Comparison of ENCODE assay signal across 20 cellular contexts in genomic region chr9:136055715-136056545, GRCh38. TPM values are rescaled to one million over a fixed set of nuclear protein-coding genes. Genes with fewer than 3 reads are reported as not detected.
DNase-seq lines count a peak whose midpoint lies in the region; ATAC-seq and TF ChIP-seq lines count a peak whose summit lies in the region.
"Had no signal": no experiment of that assay in that cellular context is flagged by ENCODE, and none has a peak within 500 bp of the region (broad histone marks: within the 10 kb centered on the region; RNA-seq: fewer than 3 reads in every experiment).

No MANE protein-coding gene starts in this region.

- no peak overlapping the region for H3K14ac ChIP-seq in mesenchymal stem cell (ENCODE audit: low read length in 2 of 2)

- H3K79me1 ChIP-seq in mesenchymal stem cell (replicated peaks; ENCODE audit: low read length, poor library complexity, severe bottlenecking): peaks cover 48% of the 10 kb centered on the region

- no peaks in the 10 kb centered on the region for H3K79me2 ChIP-seq in MM.1S (ENCODE audit: low read length)

- H2BK15ac ChIP-seq in mesenchymal stem cell (ENCODE audit: low read depth, poor library complexity, severe bottlenecking): no peak overlapping the region

- peak overlapping the region; percentile 9 for H2BK120ac ChIP-seq in mesenchymal stem cell (ENCODE audit: low read depth, low read length)

- H3F3A ChIP-seq in MM.1S (ENCODE audit: insufficient read depth, low read length): no peaks in the 10 kb centered on the region

- peak overlapping the region; percentile 82; the same call in 1 of the 2 replicates for H3K27ac Mint-ChIP-seq in WTC11
- H3K27ac Mint-ChIP-seq: activated CD4-positive, alpha-beta T cell treated with anti-CD3 and anti-CD28 coated beads, Interleukin-2, amount 10 ng/mL, durations not matched to agents 24 days and 14 days; HFFc6 had no signal

- peak; percentile 58 for DNase-seq in cardiac septum (ENCODE audit: low spot score)
- no peak for DNase-seq in right cardiac atrium
- DNase-seq in WTC11 (ENCODE audit: low spot score): no peak
- no peak for DNase-seq in mesenchymal stem cell
- DNase-seq in upper lobe of right lung: peak; percentile 59
- no peak for DNase-seq in aorta
- no peak for DNase-seq in MM.1S
- DNase-seq in GM10248 (ENCODE audit: extremely low spot score): no peak
- DNase-seq: activated CD4-positive, alpha-beta T cell treated with anti-CD3 and anti-CD28 coated beads, Interleukin-2, amount 10 ng/mL, durations not matched to agents 24 days and 14 days; activated T-cell treated with anti-CD3 and anti-CD28 coated beads, Interleukin-2, amount 50 U/mL, for 48 hours; amniotic stem cell; Calu3; GDM1; HFFc6; MG63; NCI-H187; NCI-H510A treated with DMSO at 0.1 percent for 48 hours; T1000 had no signal

- peak overlapping the region in 1 of 2 experiments; percentile 49 for H3K23ac ChIP-seq in mesenchymal stem cell (ENCODE audit: low read length in 2 of 2)

- no peak overlapping the region for H4K91ac ChIP-seq in mesenchymal stem cell (ENCODE audit: low read length)

- no peak overlapping the region for H3K18ac ChIP-seq in mesenchymal stem cell (ENCODE audit: low read depth in 1 of 2, low read length in 2 of 2)

- no peaks in the 10 kb centered on the region for H3K9me2 ChIP-seq in MM.1S (replicated peaks; ENCODE audit: insufficient read depth, low read length)

- H3K9me3 ChIP-seq in right cardiac atrium (ENCODE audit: control insufficient read depth, low read length) (no peaks in the 10 kb centered on the region), mesenchymal stem cell (ENCODE audit: control insufficient read depth, low read length) (no peaks in the 10 kb centered on the region), upper lobe of right lung (no peaks in the 10 kb centered on the region), aorta (ENCODE audit: control insufficient read depth, low read length) (no peaks in the 10 kb centered on the region), MM.1S (replicated peaks; ENCODE audit: insufficient read depth, low read length) (no peaks in the 10 kb centered on the region)
- H3K9me3 ChIP-seq: MG63, neutrophil, SJSA1 had no signal

- 74% methylated on average over 30 of the region's 30 CpGs for WGBS in right cardiac atrium
- 86% methylated on average over 30 of the region's 30 CpGs for WGBS in mesenchymal stem cell
- WGBS in aorta, 2 donors: 81 to 82% methylated on average over 29 to 30 of the region's 30 CpGs

- H3K27ac ChIP-seq in right cardiac atrium (ENCODE audit: low read length) (no peak overlapping the region), mesenchymal stem cell (ENCODE audit: low read length, poor library complexity, severe bottlenecking) (no peak overlapping the region), upper lobe of right lung (no peak overlapping the region), aorta (ENCODE audit: low read depth in 1 of 2, low read length in 2 of 2) (no peak overlapping the region), MM.1S (ENCODE audit: low read length) (no peak overlapping the region)
- H3K27ac ChIP-seq: neutrophil, SJSA1 had no signal

- CTCF ChIA-PET in WTC11 (lab: Charles Lee) (interaction anchor here (1.0 to 1.6 kb wide), 4 partner anchors 43 to 83 kb away, joined by 3 to 5 read pairs (median 4); no protein-coding TSS in a partner anchor), GM10248 (lab: Yijun Ruan, JAX) (no interaction called here)

- no peak for TF ChIP-seq CTCF in WTC11 (IDR thresholded peaks at IDR 0.05)
- TF ChIP-seq CTCF in upper lobe of right lung (IDR thresholded peaks at IDR 0.05): no peak
- no peak for TF ChIP-seq CTCF in MM.1S (IDR thresholded peaks at IDR 0.05; ENCODE audit: low read length)
- no peak for TF ChIP-seq CTCF in GM10248 (IDR thresholded peaks at IDR 0.05; ENCODE audit: control extremely low read depth, extremely low read depth, low read depth, missing control alignments)

- H3K27me3 ChIP-seq in right cardiac atrium (ENCODE audit: control insufficient read depth, insufficient read depth): no peaks in the 10 kb centered on the region
- no peaks in the 10 kb centered on the region for H3K27me3 ChIP-seq in mesenchymal stem cell (ENCODE audit: control insufficient read depth in 1 of 2, insufficient read depth in 1 of 2, low read length in 2 of 2)
- no peaks in the 10 kb centered on the region for H3K27me3 ChIP-seq in upper lobe of right lung
- H3K27me3 ChIP-seq in aorta (ENCODE audit: control insufficient read depth in 1 of 2, insufficient read depth in 2 of 2, low read length in 1 of 2): no peaks in the 10 kb centered on the region
- H3K27me3 ChIP-seq in MM.1S (replicated peaks; ENCODE audit: insufficient read depth, low read length): peaks cover 97% of the 10 kb centered on the region
- H3K27me3 ChIP-seq: MG63, SJSA1 had no signal

- H2BK12ac ChIP-seq in mesenchymal stem cell (ENCODE audit: low read length in 2 of 2): peak overlapping the region in 1 of 2 experiments; percentile 15

- no peak overlapping the region for H3K9ac ChIP-seq in mesenchymal stem cell (ENCODE audit: low read length)
- H3K9ac ChIP-seq in MM.1S (ENCODE audit: low read length): no peak overlapping the region

- no peak overlapping the region for H3K4ac ChIP-seq in mesenchymal stem cell (ENCODE audit: low read depth in 1 of 2, low read length in 2 of 2)

- H3K9me3 Mint-ChIP-seq in WTC11: no peaks in the 10 kb centered on the region
- H3K9me3 Mint-ChIP-seq: activated CD4-positive, alpha-beta T cell treated with anti-CD3 and anti-CD28 coated beads, Interleukin-2, amount 10 ng/mL, durations not matched to agents 24 days and 14 days; HFFc6 had no signal

- H3K36me3 Mint-ChIP-seq in WTC11: no peaks in the 10 kb centered on the region

- POLR2A ChIA-PET in WTC11 (lab: Charles Lee) (no interaction called here), GM10248 (lab: Yijun Ruan, JAX) (no interaction called here)

- H3K36me3 ChIP-seq in mesenchymal stem cell (ENCODE audit: control insufficient read depth in 1 of 2, insufficient read depth in 2 of 2, low read depth in 1 of 2, low read length in 2 of 2) (peaks cover 0 to 46% of the 10 kb centered on the region in 2 experiments), upper lobe of right lung (no peaks in the 10 kb centered on the region), aorta (ENCODE audit: control insufficient read depth in 1 of 2, insufficient read depth in 2 of 2, low read length in 1 of 2) (no peaks in the 10 kb centered on the region), MM.1S (replicated peaks; ENCODE audit: insufficient read depth, low read length) (no peaks in the 10 kb centered on the region)
- H3K36me3 ChIP-seq: neutrophil had no signal

- H4K8ac ChIP-seq in mesenchymal stem cell (ENCODE audit: low read length): peak overlapping the region; percentile 40

- intact Hi-C loops in cardiac septum (cut with DNase I) (no loop called here), right cardiac atrium (cut with DNase I) (no loop called here), upper lobe of right lung (cut with DNase I) (no loop called here), aorta (cut with DNase I) (loop anchor here in 1 of 2 donors (10.0 kb wide), 1 partner anchor 59 kb away; the partner anchor contains the start of gene TMEM250)

- H2AK5ac ChIP-seq in mesenchymal stem cell (ENCODE audit: low read length, severe bottlenecking): no peak overlapping the region

- H2AFZ ChIP-seq in mesenchymal stem cell (ENCODE audit: low read depth, low read length) (no peak overlapping the region), MM.1S (ENCODE audit: low read length) (no peak overlapping the region)

- no peak overlapping the region for H3K4me3 Mint-ChIP-seq in WTC11
- H3K4me3 Mint-ChIP-seq: activated CD4-positive, alpha-beta T cell treated with anti-CD3 and anti-CD28 coated beads, Interleukin-2, amount 10 ng/mL, durations not matched to agents 24 days and 14 days; HFFc6 had no signal

- no peaks in the 10 kb centered on the region for H3K27me3 Mint-ChIP-seq in WTC11 (ENCODE audit: low read depth)

- no peak for ATAC-seq in right cardiac atrium
- no peak for ATAC-seq in WTC11
- ATAC-seq in upper lobe of right lung: no peak
- ATAC-seq in aorta (ENCODE audit: low FRiP score): no peak

- H3K4me3 ChIP-seq in right cardiac atrium (ENCODE audit: low read length) (no peak overlapping the region), mesenchymal stem cell (ENCODE audit: insufficient read depth in 1 of 2, low read depth in 1 of 2, low read length in 2 of 2) (no peak overlapping the region), upper lobe of right lung (no peak overlapping the region), aorta (ENCODE audit: low read length in 2 of 2) (no peak overlapping the region), MM.1S (ENCODE audit: low read length) (no peak overlapping the region)
- H3K4me3 ChIP-seq: MG63, SJSA1 had no signal

- H3K4me1 ChIP-seq in right cardiac atrium (ENCODE audit: control insufficient read depth, insufficient read depth, low read length): peaks cover 16% of the 10 kb centered on the region
- H3K4me1 ChIP-seq in mesenchymal stem cell (ENCODE audit: control insufficient read depth, insufficient read depth, low read depth, low read length): peaks cover 58% of the 10 kb centered on the region
- H3K4me1 ChIP-seq in upper lobe of right lung: peaks cover 54% of the 10 kb centered on the region
- H3K4me1 ChIP-seq in aorta (ENCODE audit: control insufficient read depth in 1 of 2, insufficient read depth in 2 of 2, low read length in 2 of 2): peaks cover 0 to 2% of the 10 kb centered on the region in 2 donors
- H3K4me1 ChIP-seq in MM.1S (ENCODE audit: low read length): no peaks in the 10 kb centered on the region

- peaks cover 38% of the 10 kb centered on the region for H3K4me1 Mint-ChIP-seq in WTC11

- H3K4me2 ChIP-seq in mesenchymal stem cell (ENCODE audit: low read length, poor library complexity, severe bottlenecking) (no peak overlapping the region), MM.1S (ENCODE audit: low read depth, low read length) (no peak overlapping the region)

- no peaks in the 10 kb centered on the region for H4K20me1 ChIP-seq in MM.1S (ENCODE audit: insufficient read depth, low read length)

- no peak overlapping the region for H2BK5ac ChIP-seq in mesenchymal stem cell (ENCODE audit: low read depth, low read length, poor library complexity, severe bottlenecking)

TF ChIP-seq in WTC11, 78 proteins besides CTCF, POLR2A, EP300 and RAD21 (continues in another document):
- no peak for TF ChIP-seq OVOL2 (CRISPR knock-in tag; IDR thresholded peaks at IDR 0.05; ENCODE audit: borderline replicate concordance)
- TF ChIP-seq TP53 (CRISPR knock-in tag; IDR thresholded peaks at IDR 0.05): no peak
- no peak for TF ChIP-seq CBFB (CRISPR knock-in tag; IDR thresholded peaks at IDR 0.05; ENCODE audit: low read depth)

RNA-seq across cellular contexts. Expression of gene NACC2, which starts 39.2 kb away (rescaled TPM):
- total RNA-seq in cardiac septum (57.8 TPM), right cardiac atrium (10 to 100 TPM; 31.4 to 45.3 (median 37.8) TPM), WTC11 (2021) (14.1 to 17.1 TPM (median 14.5 TPM) in 3 replicates), upper lobe of right lung (33.5 TPM), aorta (10 to 100 TPM; 51.3 to 61.0 TPM)
- polyA plus RNA-seq in right cardiac atrium (19.4 TPM), aorta (10 to 100 TPM; 10.5 to 11.7 TPM)
- polyA plus RNA-seq in mesenchymal stem cell (2013, experiment 1 of 2): 25.9 TPM
- 26.0 TPM for polyA plus RNA-seq in mesenchymal stem cell (2013, experiment 2 of 2)

Comparison
In these comparisons a context has a peak if more than half of its experiments do, and no peak if none do; other contexts are left out.
1. DNase-seq: peak in cardiac septum (single experiment) and upper lobe of right lung (single experiment); none in right cardiac atrium (0 of 3), WTC11 (single experiment), mesenchymal stem cell (single experiment), aorta (0 of 2), MM.1S (single experiment) and GM10248 (single experiment).